ENCODE assay signal across 1 cellular context in genomic region chr16:74991593-74992403, GRCh38.
TF ChIP-seq lines count a peak whose summit lies in the region.

No MANE protein-coding gene starts in this region.

TF ChIP-seq in HepG2, 621 proteins besides CTCF, POLR2A, EP300 and RAD21 (continued from another document and continues in another):
- TF ChIP-seq ZNF362 (CRISPR knock-in tag; IDR thresholded peaks at IDR 0.05; ENCODE audit: borderline replicate concordance) (peak; percentile 72; the same call in 1 of the 2 replicates), ZNF615 (CRISPR knock-in tag; IDR thresholded peaks at IDR 0.05; ENCODE audit: borderline replicate concordance) (no peak), ZNF839 (CRISPR knock-in tag; IDR thresholded peaks at IDR 0.05; ENCODE audit: borderline replicate concordance) (no peak), PAF1 (CRISPR knock-in tag; IDR thresholded peaks at IDR 0.05) (no peak), SMARCC2 (IDR thresholded peaks at IDR 0.05) (no peak), ATM (IDR thresholded peaks at IDR 0.05; ENCODE audit: borderline replicate concordance) (no peak), ZNF777 (CRISPR knock-in tag; IDR thresholded peaks at IDR 0.05) (no peak; the same call in 1 of the 2 replicates), GFI1 (CRISPR knock-in tag; IDR thresholded peaks at IDR 0.05; ENCODE audit: borderline replicate concordance) (peak; percentile 77), POLR2AphosphoS5 (IDR thresholded peaks at IDR 0.05; ENCODE audit: low read depth, low read length) (peak; percentile 67), JDP2 (CRISPR knock-in tag; IDR thresholded peaks at IDR 0.05; ENCODE audit: borderline replicate concordance) (no peak), MAFK (conservative IDR thresholded peaks at IDR 0.05 in 1 of 2, IDR thresholded peaks at IDR 0.05 in 1 of 2; ENCODE audit: low read length in 2 of 2) (peak; percentile 3 to 31; a peak in 1 of 4 replicates), NR2F1 (CRISPR knock-in tag; IDR thresholded peaks at IDR 0.05) (peak in 1 of 2 experiments; percentile 14; a peak in 1 of 4 replicates), ZFP90 (CRISPR knock-in tag; IDR thresholded peaks at IDR 0.05; ENCODE audit: borderline replicate concordance) (peak; percentile 87), ARNTL (CRISPR knock-in tag; IDR thresholded peaks at IDR 0.05) (peak; percentile 94), MTA3 (CRISPR knock-in tag; IDR thresholded peaks at IDR 0.05) (no peak), TARDBP (CRISPR knock-in tag; IDR thresholded peaks at IDR 0.05) (no peak; the same call in 1 of the 2 replicates), IKZF4 (CRISPR knock-in tag; IDR thresholded peaks at IDR 0.05; ENCODE audit: borderline replicate concordance, low read depth, not compliant biosample characterization) (no peak), RARA (CRISPR knock-in tag; IDR thresholded peaks at IDR 0.05) (peak; percentile 70), ZNF512B (CRISPR knock-in tag; IDR thresholded peaks at IDR 0.05; ENCODE audit: borderline replicate concordance) (no peak), RARG (CRISPR knock-in tag; IDR thresholded peaks at IDR 0.05; ENCODE audit: low read depth) (no peak), PAXIP1 (CRISPR knock-in tag; conservative IDR thresholded peaks at IDR 0.05) (peak; percentile 99), JUN (CRISPR knock-in tag; IDR thresholded peaks at IDR 0.05) (0 out of 2 replicates have a peak, but pooled peaks have one; percentile 20), HNRNPL (IDR thresholded peaks at IDR 0.05; ENCODE audit: low read depth, low read length) (no peak), AGO1 (IDR thresholded peaks at IDR 0.05; ENCODE audit: low read depth, low read length, poor library complexity, severe bottlenecking) (no peak), HDAC6 (IDR thresholded peaks at IDR 0.05; ENCODE audit: low read depth, low read length) (no peak), NCOA1 (CRISPR knock-in tag; IDR thresholded peaks at IDR 0.05) (0 out of 2 replicates have a peak, but pooled peaks have one; percentile 70), ZZZ3 (CRISPR knock-in tag; IDR thresholded peaks at IDR 0.05; ENCODE audit: borderline replicate concordance) (no peak), ZNF337 (CRISPR knock-in tag; IDR thresholded peaks at IDR 0.05; ENCODE audit: borderline replicate concordance, low read depth) (no peak), ZNF367 (CRISPR knock-in tag; IDR thresholded peaks at IDR 0.05; ENCODE audit: borderline replicate concordance) (peak; percentile 95), ZFP1 (CRISPR knock-in tag; IDR thresholded peaks at IDR 0.05) (no peak)
- TF ChIP-seq, protein P1, sequence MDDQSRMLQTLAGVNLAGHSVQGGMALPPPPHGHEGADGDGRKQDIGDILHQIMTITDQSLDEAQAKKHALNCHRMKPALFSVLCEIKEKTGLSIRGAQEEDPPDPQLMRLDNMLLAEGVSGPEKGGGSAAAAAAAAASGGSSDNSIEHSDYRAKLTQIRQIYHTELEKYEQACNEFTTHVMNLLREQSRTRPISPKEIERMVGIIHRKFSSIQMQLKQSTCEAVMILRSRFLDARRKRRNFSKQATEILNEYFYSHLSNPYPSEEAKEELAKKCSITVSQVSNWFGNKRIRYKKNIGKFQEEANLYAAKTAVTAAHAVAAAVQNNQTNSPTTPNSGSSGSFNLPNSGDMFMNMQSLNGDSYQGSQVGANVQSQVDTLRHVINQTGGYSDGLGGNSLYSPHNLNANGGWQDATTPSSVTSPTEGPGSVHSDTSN (CRISPR knock-in tag; IDR thresholded peaks at IDR 0.05; ENCODE audit: borderline replicate concordance) = no peak
- TF ChIP-seq, protein P2, sequence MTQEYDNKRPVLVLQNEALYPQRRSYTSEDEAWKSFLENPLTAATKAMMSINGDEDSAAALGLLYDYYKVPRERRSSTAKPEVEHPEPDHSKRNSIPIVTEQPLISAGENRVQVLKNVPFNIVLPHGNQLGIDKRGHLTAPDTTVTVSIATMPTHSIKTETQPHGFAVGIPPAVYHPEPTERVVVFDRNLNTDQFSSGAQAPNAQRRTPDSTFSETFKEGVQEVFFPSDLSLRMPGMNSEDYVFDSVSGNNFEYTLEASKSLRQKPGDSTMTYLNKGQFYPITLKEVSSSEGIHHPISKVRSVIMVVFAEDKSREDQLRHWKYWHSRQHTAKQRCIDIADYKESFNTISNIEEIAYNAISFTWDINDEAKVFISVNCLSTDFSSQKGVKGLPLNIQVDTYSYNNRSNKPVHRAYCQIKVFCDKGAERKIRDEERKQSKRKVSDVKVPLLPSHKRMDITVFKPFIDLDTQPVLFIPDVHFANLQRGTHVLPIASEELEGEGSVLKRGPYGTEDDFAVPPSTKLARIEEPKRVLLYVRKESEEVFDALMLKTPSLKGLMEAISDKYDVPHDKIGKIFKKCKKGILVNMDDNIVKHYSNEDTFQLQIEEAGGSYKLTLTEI (CRISPR knock-in tag; conservative IDR thresholded peaks at IDR 0.05) = no peak
- TF ChIP-seq, protein P3, sequence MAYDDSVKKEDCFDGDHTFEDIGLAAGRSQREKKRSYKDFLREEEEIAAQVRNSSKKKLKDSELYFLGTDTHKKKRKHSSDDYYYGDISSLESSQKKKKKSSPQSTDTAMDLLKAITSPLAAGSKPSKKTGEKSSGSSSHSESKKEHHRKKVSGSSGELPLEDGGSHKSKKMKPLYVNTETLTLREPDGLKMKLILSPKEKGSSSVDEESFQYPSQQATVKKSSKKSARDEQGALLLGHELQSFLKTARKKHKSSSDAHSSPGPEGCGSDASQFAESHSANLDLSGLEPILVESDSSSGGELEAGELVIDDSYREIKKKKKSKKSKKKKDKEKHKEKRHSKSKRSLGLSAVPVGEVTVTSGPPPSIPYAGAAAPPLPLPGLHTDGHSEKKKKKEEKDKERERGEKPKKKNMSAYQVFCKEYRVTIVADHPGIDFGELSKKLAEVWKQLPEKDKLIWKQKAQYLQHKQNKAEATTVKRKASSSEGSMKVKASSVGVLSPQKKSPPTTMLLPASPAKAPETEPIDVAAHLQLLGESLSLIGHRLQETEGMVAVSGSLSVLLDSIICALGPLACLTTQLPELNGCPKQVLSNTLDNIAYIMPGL (CRISPR knock-in tag; IDR thresholded peaks at IDR 0.05; ENCODE audit: borderline replicate concordance in 1 of 2, low read depth in 1 of 2) = no peak
- TF ChIP-seq, protein P4, sequence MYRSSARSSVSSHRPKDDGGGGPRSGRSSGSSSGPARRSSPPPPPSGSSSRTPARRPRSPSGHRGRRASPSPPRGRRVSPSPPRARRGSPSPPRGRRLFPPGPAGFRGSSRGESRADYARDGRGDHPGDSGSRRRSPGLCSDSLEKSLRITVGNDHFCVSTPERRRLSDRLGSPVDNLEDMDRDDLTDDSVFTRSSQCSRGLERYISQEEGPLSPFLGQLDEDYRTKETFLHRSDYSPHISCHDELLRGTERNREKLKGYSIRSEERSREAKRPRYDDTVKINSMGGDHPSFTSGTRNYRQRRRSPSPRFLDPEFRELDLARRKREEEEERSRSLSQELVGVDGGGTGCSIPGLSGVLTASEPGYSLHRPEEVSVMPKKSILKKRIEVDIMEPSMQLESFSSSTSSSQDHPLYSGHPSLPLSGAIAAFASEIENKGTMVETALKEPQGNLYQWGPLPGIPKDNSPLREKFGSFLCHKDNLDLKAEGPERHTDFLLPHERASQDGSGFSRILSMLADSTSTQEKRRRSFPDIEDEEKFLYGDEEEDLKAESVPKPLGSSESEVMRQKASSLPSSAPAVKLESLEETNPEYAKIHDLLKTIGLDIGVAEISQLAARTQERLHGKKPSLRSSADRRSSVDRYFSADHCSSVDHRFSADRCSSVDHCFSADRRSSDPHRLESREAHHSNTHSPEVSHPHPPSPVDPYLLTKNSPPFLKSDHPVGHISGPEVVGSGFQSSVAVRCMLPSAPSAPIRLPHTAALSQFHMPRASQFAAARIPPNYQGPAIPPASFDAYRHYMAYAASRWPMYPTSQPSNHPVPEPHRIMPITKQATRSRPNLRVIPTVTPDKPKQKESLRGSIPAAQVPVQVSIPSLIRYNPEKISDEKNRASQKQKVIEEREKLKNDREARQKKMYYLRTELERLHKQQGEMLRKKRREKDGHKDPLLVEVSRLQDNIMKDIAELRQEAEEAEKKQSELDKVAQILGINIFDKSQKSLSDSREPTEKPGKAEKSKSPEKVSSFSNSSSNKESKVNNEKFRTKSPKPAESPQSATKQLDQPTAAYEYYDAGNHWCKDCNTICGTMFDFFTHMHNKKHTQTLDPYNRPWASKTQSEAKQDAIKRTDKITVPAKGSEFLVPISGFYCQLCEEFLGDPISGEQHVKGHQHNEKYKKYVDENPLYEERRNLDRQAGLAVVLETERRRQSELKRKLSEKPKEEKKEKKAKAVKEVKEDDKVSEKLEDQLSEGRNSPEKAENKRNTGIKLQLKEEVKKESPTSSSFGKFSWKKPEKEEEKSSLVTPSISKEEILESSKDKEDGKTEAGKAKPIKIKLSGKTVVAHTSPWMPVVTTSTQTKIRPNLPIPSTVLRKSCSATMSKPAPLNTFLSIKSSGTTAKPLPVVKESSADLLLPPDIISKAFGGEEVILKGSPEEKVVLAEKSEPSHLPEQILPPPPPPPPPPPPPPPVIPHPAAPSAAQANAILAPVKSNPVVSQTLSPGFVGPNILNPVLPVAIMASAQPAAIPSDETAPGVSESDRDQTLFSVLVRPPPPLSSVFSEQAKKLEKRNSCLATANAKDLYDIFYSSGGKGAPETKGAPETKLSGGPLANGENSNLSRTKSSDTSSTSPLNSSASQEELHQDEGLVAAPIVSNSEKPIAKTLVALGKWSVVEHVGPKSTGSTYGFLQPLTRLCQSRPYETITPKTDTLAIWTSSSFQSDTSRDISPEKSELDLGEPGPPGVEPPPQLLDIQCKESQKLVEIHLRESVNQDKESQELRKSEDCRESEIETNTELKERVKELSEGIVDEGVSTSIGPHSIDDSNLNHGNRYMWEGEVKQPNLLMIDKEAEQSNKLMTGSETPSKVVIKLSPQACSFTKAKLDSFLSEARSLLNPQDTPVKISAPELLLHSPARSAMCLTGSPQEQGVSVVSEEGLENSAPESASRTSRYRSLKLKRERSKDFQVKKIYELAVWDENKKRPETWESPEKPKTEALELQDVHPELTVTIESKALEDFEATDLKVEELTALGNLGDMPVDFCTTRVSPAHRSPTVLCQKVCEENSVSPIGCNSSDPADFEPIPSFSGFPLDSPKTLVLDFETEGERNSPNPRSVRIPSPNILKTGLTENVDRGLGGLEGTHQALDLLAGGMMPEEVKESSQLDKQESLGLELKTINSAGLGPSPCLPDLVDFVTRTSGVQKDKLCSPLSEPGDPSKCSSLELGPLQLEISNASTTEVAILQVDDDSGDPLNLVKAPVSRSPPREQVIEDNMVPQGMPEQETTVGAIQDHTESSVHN (CRISPR knock-in tag; IDR thresholded peaks at IDR 0.05) = no peak
- TF ChIP-seq, protein P5, sequence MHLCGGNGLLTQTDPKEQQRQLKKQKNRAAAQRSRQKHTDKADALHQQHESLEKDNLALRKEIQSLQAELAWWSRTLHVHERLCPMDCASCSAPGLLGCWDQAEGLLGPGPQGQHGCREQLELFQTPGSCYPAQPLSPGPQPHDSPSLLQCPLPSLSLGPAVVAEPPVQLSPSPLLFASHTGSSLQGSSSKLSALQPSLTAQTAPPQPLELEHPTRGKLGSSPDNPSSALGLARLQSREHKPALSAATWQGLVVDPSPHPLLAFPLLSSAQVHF (CRISPR knock-in tag; IDR thresholded peaks at IDR 0.05) = no peak
